ENCODE assay signal across 8 cellular contexts in the genomic region with DNA sequence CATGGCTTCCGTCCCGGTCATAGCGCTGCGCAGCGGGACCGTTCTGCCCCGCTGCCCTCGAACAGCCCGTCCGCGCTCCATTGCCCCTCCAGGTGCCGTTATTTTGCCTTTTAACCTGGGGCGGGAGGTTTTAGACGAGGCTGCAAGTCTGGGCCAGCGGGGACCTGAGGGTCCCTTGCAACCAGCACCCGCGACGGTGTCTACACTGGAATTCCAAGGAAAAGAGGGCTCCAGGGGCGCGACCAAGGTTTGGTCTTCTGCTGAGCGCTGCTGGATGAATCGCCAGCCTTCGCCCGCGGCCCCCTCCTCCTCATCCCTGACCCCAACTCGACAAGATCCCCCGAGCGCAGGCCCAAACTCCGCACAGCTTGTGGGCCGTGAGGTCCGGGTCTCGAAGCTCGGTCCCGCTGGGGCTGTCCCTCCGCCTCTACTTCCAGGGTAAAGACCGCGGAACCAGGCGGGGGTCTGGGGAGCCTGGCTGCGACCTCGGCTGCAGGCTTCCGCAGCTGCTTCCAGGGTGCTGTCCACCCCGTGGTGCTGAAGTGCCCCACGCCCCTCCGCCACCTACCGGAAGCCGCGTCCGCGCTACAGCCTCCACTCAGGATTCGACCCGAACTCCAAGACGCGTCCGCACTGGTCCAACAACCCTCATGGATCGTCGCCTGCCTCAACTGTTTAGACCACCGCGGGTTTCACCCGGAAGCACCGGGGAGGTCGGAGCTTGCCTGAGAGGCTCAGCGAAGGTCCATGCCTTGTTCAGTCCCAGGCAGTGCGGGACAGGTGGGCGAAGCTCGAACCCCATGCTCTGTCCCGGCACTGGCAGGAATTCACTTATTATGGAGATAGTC. TPM values are rescaled to one million over a fixed set of nuclear protein-coding genes. Genes with fewer than 3 reads are reported as not detected.
DNase-seq lines count a peak whose midpoint lies in the region; ATAC-seq and TF ChIP-seq lines count a peak whose summit lies in the region.

No MANE protein-coding gene starts in this region.

- TF ChIP-seq CTCF in right atrium auricular region (IDR thresholded peaks at IDR 0.05) (peak; percentile 46 to 86), gastrocnemius medialis (IDR thresholded peaks at IDR 0.05 in 4 of 5, conservative IDR thresholded peaks at IDR 0.05 in 1 of 5) (peak in 4 of 5 experiments; percentile 24 to 59 (median 54))

- H3K4me1 ChIP-seq in SJSA1 (replicated peaks) = peaks cover 40% of the 10 kb centered on the region
- peaks cover 0 to 53% of the 10 kb centered on the region in 2 donors for H3K4me1 ChIP-seq in right atrium auricular region
- H3K4me1 ChIP-seq in gastrocnemius medialis = peaks cover 20 to 28% of the 10 kb centered on the region in 2 donors

- H3K27ac ChIP-seq in SJSA1 = no peak overlapping the region
- H3K27ac ChIP-seq in right atrium auricular region = no peak overlapping the region
- H3K27ac ChIP-seq in gastrocnemius medialis = no peak overlapping the region

- H3K27me3 ChIP-seq in SJSA1 (replicated peaks) (peaks cover 17% of the 10 kb centered on the region), right atrium auricular region (peaks cover 7 to 27% of the 10 kb centered on the region in 2 donors), gastrocnemius medialis (peaks cover 30 to 41% (median 35%) of the 10 kb centered on the region in 3 donors)

- no peaks in the 10 kb centered on the region for H3K36me3 ChIP-seq in SJSA1
- no peaks in the 10 kb centered on the region for H3K36me3 ChIP-seq in right atrium auricular region
- H3K36me3 ChIP-seq in gastrocnemius medialis = no peaks in the 10 kb centered on the region

- no peaks in the 10 kb centered on the region for H3K36me3 Mint-ChIP-seq in activated T-helper 17 cell treated with anti-CD3 and anti-CD28 coated beads, Interleukin-2, amount 50 U/mL, for 72 hours (ENCODE audit: low read depth)

- intact Hi-C loops in gastrocnemius medialis (cut with DNase I; ENCODE audit: low total_unique reads) = no loop called here

- peaks cover 6% of the 10 kb centered on the region for H3K4me1 Mint-ChIP-seq in activated T-helper 17 cell treated with anti-CD3 and anti-CD28 coated beads, Interleukin-2, amount 50 U/mL, for 72 hours

- no peak for ATAC-seq in gastrocnemius medialis
- ATAC-seq in activated T-helper 17 cell treated with anti-CD3 and anti-CD28 coated beads, Interleukin-2, amount 50 U/mL, for 72 hours (replicated peaks) = no peak

- no peaks in the 10 kb centered on the region for H3K9me3 Mint-ChIP-seq in activated T-helper 17 cell treated with anti-CD3 and anti-CD28 coated beads, Interleukin-2, amount 50 U/mL, for 72 hours

- peaks cover 45% of the 10 kb centered on the region for H3K27me3 Mint-ChIP-seq in activated T-helper 17 cell treated with anti-CD3 and anti-CD28 coated beads, Interleukin-2, amount 50 U/mL, for 72 hours

- TF ChIP-seq POLR2A in gastrocnemius medialis (IDR thresholded peaks at IDR 0.05) = no peak

- DNase-seq in ELF-1 (ENCODE audit: low read depth, low spot score) (peak; percentile 84), SJSA1 (ENCODE audit: low read depth in 1 of 2, low spot score in 2 of 2) (peak; percentile 44 to 82), right atrium auricular region (ENCODE audit: low spot score) (peak; percentile 70), gastrocnemius medialis (peak; percentile 23 to 43), NCI-H345 treated with DMSO at 0.1 percent for 48 hours (lab: John Stamatoyannopoulos, UW; ENCODE audit: unreplicated experiment) (no peak), NCI-H2029 treated with DMSO at 0.1 percent for 48 hours (lab: John Stamatoyannopoulos, UW) (no peak)
- peak; percentile 23 for DNase-seq in activated naive CD8-positive, alpha-beta T cell treated with anti-CD3 and anti-CD28 coated beads, Interleukin-2, amount 50 U/mL, for 16 hours (ENCODE audit: low read depth, low spot score)

- H3K4me3 ChIP-seq in SJSA1 = no peak overlapping the region
- H3K4me3 ChIP-seq in right atrium auricular region = peak overlapping the region in 1 of 2 donors; percentile 25
- peak overlapping the region in 3 of 4 donors; percentile 1 to 32 (median 12) for H3K4me3 ChIP-seq in gastrocnemius medialis

- no peak overlapping the region for H3K4me3 Mint-ChIP-seq in activated T-helper 17 cell treated with anti-CD3 and anti-CD28 coated beads, Interleukin-2, amount 50 U/mL, for 72 hours

- H3K9me3 ChIP-seq in SJSA1 (replicated peaks) (peaks cover 4% of the 10 kb centered on the region), right atrium auricular region (no peaks in the 10 kb centered on the region), gastrocnemius medialis (no peaks in the 10 kb centered on the region)

- in situ Hi-C loops in gastrocnemius medialis (cut with MboI; ENCODE audit: low sequenced_read_pairs in 4 of 4) = loop anchor here in 3 of 4 donors (25.0 kb wide), 1 partner anchor 298 kb away; no protein-coding TSS in a partner anchor

- no peak overlapping the region for H3K27ac Mint-ChIP-seq in activated T-helper 17 cell treated with anti-CD3 and anti-CD28 coated beads, Interleukin-2, amount 50 U/mL, for 72 hours

RNA-seq across cellular contexts. Expression of gene CA4, which starts 10.1 kb away (rescaled TPM):
- total RNA-seq in SJSA1 (2014; rRNA removed; shearing (Covaris generic)) = not detected in 2 replicates
- total RNA-seq in right atrium auricular region = 1 to 10 TPM; 1.7 to 4.0 TPM
- total RNA-seq in gastrocnemius medialis = 1 to 10 TPM; 6.1 to 9.2 (median 7.2) TPM
- not detected for total RNA-seq in activated T-helper 17 cell treated with anti-CD3 and anti-CD28 coated beads, Interleukin-2, amount 50 U/mL, for 72 hours

Comparison
In these comparisons a context has a peak if more than half of its experiments do, and no peak if none do; other contexts are left out.
1. DNase-seq: peak in ELF-1 (single experiment), SJSA1 (2 of 2), activated naive CD8-positive, alpha-beta T cell treated with anti-CD3 and anti-CD28 coated beads, Interleukin-2, amount 50 U/mL, for 16 hours (single experiment), right atrium auricular region (single experiment) and gastrocnemius medialis (2 of 2); none in NCI-H345 treated with DMSO at 0.1 percent for 48 hours (single experiment) and NCI-H2029 treated with DMSO at 0.1 percent for 48 hours (single experiment).